In the genomic region with DNA sequence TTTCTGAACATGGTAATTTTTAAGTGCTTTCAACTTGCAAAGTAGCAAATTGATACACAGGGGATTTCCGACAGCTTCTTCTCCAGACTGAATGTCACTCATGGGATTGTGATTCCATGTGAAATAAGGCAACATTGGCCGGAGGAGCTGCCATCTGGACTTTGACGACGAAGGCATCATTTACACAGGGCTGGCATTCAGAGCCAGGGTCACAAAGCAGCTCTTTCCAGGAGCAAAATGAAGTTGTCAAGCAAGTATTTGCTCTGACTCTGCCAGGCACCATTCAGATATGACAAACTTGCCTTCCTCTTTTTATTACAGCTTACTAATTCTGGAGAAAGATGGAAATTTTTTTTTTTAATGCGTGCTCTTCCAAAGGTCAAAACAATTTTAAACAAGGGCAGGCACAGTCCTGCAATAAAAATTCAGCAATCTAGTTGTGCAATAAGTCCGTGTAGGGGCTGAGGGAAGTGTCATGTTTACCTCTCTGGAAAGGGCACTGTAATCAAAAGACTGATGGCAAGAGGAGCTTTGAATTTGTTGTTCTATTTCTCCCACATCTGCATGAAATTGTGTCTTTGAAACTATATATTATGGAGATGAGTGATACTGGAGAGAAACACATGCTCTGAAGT, we compare ENCODE assay signal across 19 cellular contexts.
A peak's percentile ranks its signal among the peaks of the same experiment; 100 is the strongest.
DNase-seq lines count a peak whose midpoint lies in the region; TF ChIP-seq lines count a peak whose summit lies in the region.
"Had no signal": no experiment of that assay in that cellular context is flagged by ENCODE, and none has a peak within 500 bp of the region (broad histone marks: within the 10 kb centered on the region; RNA-seq: fewer than 3 reads in every experiment).

No MANE protein-coding gene starts in this region.

- H3K36me3 ChIP-seq in subcutaneous abdominal adipose tissue (ENCODE audit: control insufficient read depth in 5 of 5, insufficient read depth in 5 of 5, low read length in 5 of 5) (no peaks in the 10 kb centered on the region), WERI-Rb-1 (no peaks in the 10 kb centered on the region; the same call in 1 of the 2 replicates)
- H3K36me3 ChIP-seq: BLaER1 treated with 17β-estradiol and CSF1 and Interleukin-3, amounts not matched to agents 10 nM and 100 nM had no signal

- H3K27ac Mint-ChIP-seq in activated T-helper 1 cell treated with anti-CD3 and anti-CD28 coated beads, Interleukin-12 subunit alpha, Interleukin-12 subunit beta, Interleukin-2, Interleukin-4 antibody, amounts not matched to agents 30 ng/mL and 10 ng/mL and 1 ng/mL, durations not matched to agents 14 hours and 24 hours and 36 hours, result no peak overlapping the region

- H3K4me3 ChIP-seq in subcutaneous abdominal adipose tissue (ENCODE audit: low read depth in 1 of 5, low read length in 5 of 5) (no peak overlapping the region), WERI-Rb-1 (ENCODE audit: low read depth, low read length) (no peak overlapping the region)
- H3K4me3 ChIP-seq: BLaER1 treated with 17β-estradiol and CSF1 and Interleukin-3, amounts not matched to agents 10 nM and 100 nM; GM23248; SK-N-MC had no signal

- H3K4me1 ChIP-seq in subcutaneous abdominal adipose tissue (ENCODE audit: control insufficient read depth in 5 of 5, insufficient read depth in 5 of 5, low read length in 5 of 5), result peaks cover 0 to 9% (median 7%) of the 10 kb centered on the region in 5 donors
- H3K4me1 ChIP-seq: BLaER1 treated with 17β-estradiol and CSF1 and Interleukin-3, amounts not matched to agents 10 nM and 100 nM had no signal

- H3K27ac ChIP-seq in angular gyrus (ENCODE audit: low read depth, low read length), result peak overlapping the region; percentile 45
- peak overlapping the region; percentile 43 for H3K27ac ChIP-seq in subcutaneous abdominal adipose tissue (ENCODE audit: low read depth, low read length)
- H3K27ac ChIP-seq in WERI-Rb-1, result no peak overlapping the region
- H3K27ac ChIP-seq: 22Rv1; BLaER1 treated with 17β-estradiol and CSF1 and Interleukin-3, amounts not matched to agents 10 nM and 100 nM; GM23248; SK-N-MC had no signal

- no peaks in the 10 kb centered on the region for H3K4me1 Mint-ChIP-seq in activated T-helper 1 cell treated with anti-CD3 and anti-CD28 coated beads, Interleukin-12 subunit alpha, Interleukin-12 subunit beta, Interleukin-2, Interleukin-4 antibody, amounts not matched to agents 30 ng/mL and 10 ng/mL and 1 ng/mL, durations not matched to agents 14 hours and 24 hours and 36 hours (ENCODE audit: low read depth)

- no peaks in the 10 kb centered on the region for H3K27me3 Mint-ChIP-seq in activated T-helper 1 cell treated with anti-CD3 and anti-CD28 coated beads, Interleukin-12 subunit alpha, Interleukin-12 subunit beta, Interleukin-2, Interleukin-4 antibody, amounts not matched to agents 30 ng/mL and 10 ng/mL and 1 ng/mL, durations not matched to agents 14 hours and 24 hours and 36 hours (ENCODE audit: insufficient read depth)

- H3K27me3 ChIP-seq in subcutaneous abdominal adipose tissue (ENCODE audit: control insufficient read depth in 5 of 5, insufficient read depth in 4 of 5, low read length in 5 of 5) (no peaks in the 10 kb centered on the region), WERI-Rb-1 (ENCODE audit: insufficient read depth, low read depth, severe bottlenecking) (no peaks in the 10 kb centered on the region)
- H3K27me3 ChIP-seq: BLaER1 treated with 17β-estradiol and CSF1 and Interleukin-3, amounts not matched to agents 10 nM and 100 nM had no signal

- TF ChIP-seq CTCF in WERI-Rb-1 (IDR thresholded peaks at IDR 0.05; ENCODE audit: low read depth, low read length), result no peak

- no peaks in the 10 kb centered on the region for H3K9me3 Mint-ChIP-seq in activated T-helper 1 cell treated with anti-CD3 and anti-CD28 coated beads, Interleukin-12 subunit alpha, Interleukin-12 subunit beta, Interleukin-2, Interleukin-4 antibody, amounts not matched to agents 30 ng/mL and 10 ng/mL and 1 ng/mL, durations not matched to agents 14 hours and 24 hours and 36 hours

- intact Hi-C loops in activated T-helper 1 cell treated with anti-CD3 and anti-CD28 coated beads, Interleukin-12 subunit alpha, Interleukin-12 subunit beta, Interleukin-2, Interleukin-4 antibody, amounts not matched to agents 30 ng/mL and 10 ng/mL and 1 ng/mL, durations not matched to agents 14 hours and 24 hours and 36 hours (cut with micrococcal nuclease), result no loop called here

- no peaks in the 10 kb centered on the region for H3K9me3 ChIP-seq in subcutaneous abdominal adipose tissue (ENCODE audit: control insufficient read depth in 5 of 5, low read length in 5 of 5)
- H3K9me3 ChIP-seq in WERI-Rb-1 (ENCODE audit: severe bottlenecking), result no peaks in the 10 kb centered on the region

- peak; percentile 7 for DNase-seq in DMS 273 (lab: John Stamatoyannopoulos, UW; ENCODE audit: unreplicated experiment)
- no peak for DNase-seq in DMS 273 treated with DMSO at 0.1 percent for 48 hours (lab: John Stamatoyannopoulos, UW)
- peak; percentile 12 to 45 for DNase-seq in hippocampal formation (lab: John Stamatoyannopoulos, UW)
- DNase-seq in WERI-Rb-1, result no peak
- no peak for DNase-seq in GF-D8 (lab: John Stamatoyannopoulos, UW)
- no peak for DNase-seq in activated T-helper 1 cell treated with anti-CD3 and anti-CD28 coated beads, Interleukin-12 subunit alpha, Interleukin-12 subunit beta, Interleukin-2, Interleukin-4 antibody, amounts not matched to agents 30 ng/mL and 10 ng/mL and 1 ng/mL, durations not matched to agents 14 hours and 24 hours and 36 hours (ENCODE audit: low spot score)
- DNase-seq: DMS79, GM23248, IMR-90, Kasumi-1, NCI-H1436, NCI-H2081, NCI-H2227 treated with DMSO at 0.1 percent for 48 hours, NCI-H526 treated with DMSO at 0.1 percent for 48 hours had no signal

- no peak overlapping the region for H3K4me3 Mint-ChIP-seq in activated T-helper 1 cell treated with anti-CD3 and anti-CD28 coated beads, Interleukin-12 subunit alpha, Interleukin-12 subunit beta, Interleukin-2, Interleukin-4 antibody, amounts not matched to agents 30 ng/mL and 10 ng/mL and 1 ng/mL, durations not matched to agents 14 hours and 24 hours and 36 hours

- no peaks in the 10 kb centered on the region for H3K36me3 Mint-ChIP-seq in activated T-helper 1 cell treated with anti-CD3 and anti-CD28 coated beads, Interleukin-12 subunit alpha, Interleukin-12 subunit beta, Interleukin-2, Interleukin-4 antibody, amounts not matched to agents 30 ng/mL and 10 ng/mL and 1 ng/mL, durations not matched to agents 14 hours and 24 hours and 36 hours (ENCODE audit: low read depth)

- H3K9ac ChIP-seq in subcutaneous abdominal adipose tissue (ENCODE audit: low read length in 5 of 5), result no peak overlapping the region
- H3K9ac ChIP-seq: BLaER1 treated with 17β-estradiol and CSF1 and Interleukin-3, amounts not matched to agents 10 nM and 100 nM; GM23248 had no signal

Comparison
In these comparisons a context has a peak if more than half of its experiments do, and no peak if none do; other contexts are left out.
1. DNase-seq: peak in DMS 273 (single experiment) and hippocampal formation (2 of 2); none in DMS 273 treated with DMSO at 0.1 percent for 48 hours (single experiment), WERI-Rb-1 (single experiment), GF-D8 (single experiment) and activated T-helper 1 cell treated with anti-CD3 and anti-CD28 coated beads, Interleukin-12 subunit alpha, Interleukin-12 subunit beta, Interleukin-2, Interleukin-4 antibody, amounts not matched to agents 30 ng/mL and 10 ng/mL and 1 ng/mL, durations not matched to agents 14 hours and 24 hours and 36 hours (single experiment).